ENCODE assay signal across 8 cellular contexts in genomic region chr16:2104453-2104852, GRCh38. TPM values are rescaled to one million over a fixed set of nuclear protein-coding genes. Genes with fewer than 3 reads are reported as not detected.
DNase-seq lines count a peak whose midpoint lies in the region; ATAC-seq, FAIRE-seq and TF ChIP-seq lines count a peak whose summit lies in the region.
"Not testable (repeated sequence)": the region's sequence is repeated elsewhere in the genome, so short reads cannot be mapped to it uniquely, and the experiment has no call there.
"Had no signal": no experiment of that assay in that cellular context is flagged by ENCODE, and none has a peak within 500 bp of the region (broad histone marks: within the 10 kb centered on the region; RNA-seq: fewer than 3 reads in every experiment).

No MANE protein-coding gene starts in this region.

- FAIRE-seq in HepG2 (lab: Jason Lieb, UNC): not testable (repeated sequence)

- intact Hi-C loops in left ventricle myocardium superior (cut with micrococcal nuclease); HepG2 (cut with micrococcal nuclease; ENCODE audit: unreplicated experiment); aorta (cut with DNase I): not testable (repeated sequence)

- H3K9me3 Mint-ChIP-seq in central memory CD8-positive, alpha-beta T cell: not testable (repeated sequence)

- H3K4me3 Mint-ChIP-seq in central memory CD8-positive, alpha-beta T cell: not testable (repeated sequence)

- peak overlapping the region; percentile 44 for H3K27ac Mint-ChIP-seq in central memory CD8-positive, alpha-beta T cell (ENCODE audit: low read depth)

- not testable (repeated sequence) for H4K20me1 ChIP-seq in HepG2 (ENCODE audit: insufficient read depth, low read length)

- H3K27ac ChIP-seq in HepG2 (ENCODE audit: extremely low read length, insufficient read depth, low read length); aorta (ENCODE audit: low read depth in 1 of 2, low read length in 2 of 2): not testable (repeated sequence)

- not testable (repeated sequence) for TF ChIP-seq POLR2A in HepG2 (IDR thresholded peaks at IDR 0.05; ENCODE audit: insufficient read depth in 1 of 2, low read depth in 2 of 2, low read length in 2 of 2)

- DNase-seq in DMS79 (lab: John Stamatoyannopoulos, UW) (peak; percentile 19), NCI-H345 (lab: John Stamatoyannopoulos, UW) (peak; percentile 57)
- DNase-seq in central memory CD8-positive, alpha-beta T cell (ENCODE audit: low spot score in 2 of 2); left ventricle myocardium superior; HepG2 (ENCODE audit: low spot score); stimulated activated naive CD8-positive, alpha-beta T cell treated with anti-CD3 and anti-CD28 coated beads, Interleukin-15, Interleukin-2, amounts not matched to agents 100 U/mL and 50 U/mL, for 24 hours; aorta: not testable (repeated sequence)

- 97% methylated on average over 8 of the region's 21 CpGs for WGBS in HepG2 (ENCODE audit: low lambda C conversion rate)
- WGBS in aorta, 2 donors: 84 to 90% methylated on average over 11 to 19 of the region's 21 CpGs

- not testable (repeated sequence) for H2AFZ ChIP-seq in HepG2 (ENCODE audit: low read length)

- H3K36me3 Mint-ChIP-seq in central memory CD8-positive, alpha-beta T cell (ENCODE audit: insufficient read depth): not testable (repeated sequence)

- BruUV-seq in HepG2 (replicated peaks; lab: Mats Ljungman, UMichigan): not testable (repeated sequence)

- CTCF ChIA-PET in HepG2 (lab: Yijun Ruan, JAX; ENCODE audit: low intra/inter-chr PET ratio, low total read pairs): not testable (repeated sequence)

- H3K9ac ChIP-seq in HepG2 (ENCODE audit: insufficient read depth, low read depth, low read length): not testable (repeated sequence)

- in situ Hi-C loops in HepG2 (cut with HindIII; ENCODE audit: extremely low pct_ligation_motif_present, low pct_unique_long_range_greater_than_20kb): not testable (repeated sequence)

- not testable (repeated sequence) for H3K4me3 ChIP-seq in HepG2 (replicated peaks in 1 of 3; ENCODE audit: insufficient read depth in 1 of 3, low read depth in 2 of 3, low read length in 3 of 3); aorta (ENCODE audit: low read length in 2 of 2)

- H3K9me3 ChIP-seq in HepG2 (ENCODE audit: low read length); aorta (ENCODE audit: control insufficient read depth, low read length): not testable (repeated sequence)

- ATAC-seq in central memory CD8-positive, alpha-beta T cell (replicated peaks; ENCODE audit: extremely low read depth, poor library complexity, severe bottlenecking): peak; percentile 19
- ATAC-seq in left ventricle myocardium superior: peak; percentile 30
- peak; percentile 74 for ATAC-seq in HepG2
- peak; percentile 23 for ATAC-seq in stimulated activated naive CD8-positive, alpha-beta T cell treated with anti-CD3 and anti-CD28 coated beads, Interleukin-15, Interleukin-2, amounts not matched to agents 100 U/mL and 50 U/mL, for 24 hours
- peak; percentile 64 for ATAC-seq in aorta (ENCODE audit: low FRiP score)

- H3K79me2 ChIP-seq in HepG2 (ENCODE audit: insufficient read depth, low read length): not testable (repeated sequence)

- not testable (repeated sequence) for H3K4me2 ChIP-seq in HepG2 (ENCODE audit: low read depth, low read length)

- TF ChIP-seq RAD21 in HepG2 (CRISPR knock-in tag; IDR thresholded peaks at IDR 0.05): not testable (repeated sequence)

- not testable (repeated sequence) for H3K36me3 ChIP-seq in HepG2 (replicated peaks in 1 of 2; ENCODE audit: control insufficient read depth in 1 of 2, insufficient read depth in 2 of 2, low read length in 2 of 2); aorta (ENCODE audit: control insufficient read depth in 1 of 2, insufficient read depth in 2 of 2, low read length in 1 of 2)

- H3K4me1 ChIP-seq in HepG2 (ENCODE audit: insufficient read depth, low read length); aorta (ENCODE audit: control insufficient read depth in 1 of 2, insufficient read depth in 2 of 2, low read length in 2 of 2): not testable (repeated sequence)

- not testable (repeated sequence) for H3K27me3 ChIP-seq in HepG2 (ENCODE audit: control insufficient read depth in 1 of 2, insufficient read depth in 2 of 2, low read length in 2 of 2); aorta (ENCODE audit: control insufficient read depth in 1 of 2, insufficient read depth in 2 of 2, low read length in 1 of 2)

- TF ChIP-seq EP300 in HepG2 (IDR thresholded peaks at IDR 0.05; ENCODE audit: low read depth in 2 of 2, low read length in 2 of 2); HepG2 (CRISPR knock-in tag; IDR thresholded peaks at IDR 0.05; ENCODE audit: borderline replicate concordance): not testable (repeated sequence)

- TF ChIP-seq CTCF in HepG2 (CRISPR knock-in tag; IDR thresholded peaks at IDR 0.05): not testable (repeated sequence)

- POLR2A ChIA-PET in HepG2 (lab: Yijun Ruan, JAX): not testable (repeated sequence)

- not testable (repeated sequence) for H3K4me1 Mint-ChIP-seq in central memory CD8-positive, alpha-beta T cell

- not testable (repeated sequence) for H3K27me3 Mint-ChIP-seq in central memory CD8-positive, alpha-beta T cell

RNA-seq across cellular contexts. Expression of gene PKD1, which starts 31.2 kb away (rescaled TPM):
- total RNA-seq in left ventricle myocardium superior (92.9 TPM), HepG2 (2016; rRNA removed; fragmentation: Illumina TruSeq; extraction: Trizol) (9.1 and 22.1 TPM in 2 replicates), aorta (100 to 1,000 TPM; 325 to 337 TPM)
- total RNA-seq in HepG2 (2016; cell fraction: cytosol; rRNA removed; fragmentation: Illumina TruSeq; extraction: Trizol; ENCODE audit: low read depth): 14.9 and 15.2 TPM in 2 replicates
- total RNA-seq in HepG2 (2016; cell fraction: insoluble cytoplasmic fraction; rRNA removed; fragmentation: Illumina TruSeq; extraction: Trizol): 6.6 and 20.8 TPM in 2 replicates
- total RNA-seq in HepG2 (2016; cell fraction: membrane; rRNA removed; fragmentation: Illumina TruSeq; extraction: Trizol): 10.1 and 11.4 TPM in 2 replicates
- total RNA-seq in HepG2 (2016; cell fraction: nucleus; rRNA removed; fragmentation: Illumina TruSeq; extraction: Trizol): 26.8 and 33.4 TPM in 2 replicates
- polyA plus RNA-seq in HepG2 (2011; rRNA removed) (23.0 and 40.7 TPM in 2 replicates), aorta (100 to 1,000 TPM in 1 of 2 donors, 10 to 100 TPM in 1; 42.8 to 270 TPM)
- polyA plus RNA-seq in HepG2 (2011; cell fraction: cytosol; rRNA removed): 18.3 and 19.9 TPM in 2 replicates
- polyA plus RNA-seq in HepG2 (2011; cell fraction: nucleus; rRNA removed): 410 and 565 TPM in 2 replicates
- 20.8 and 52.6 TPM in 2 replicates for polyA plus RNA-seq in HepG2 (2012)
- polyA plus RNA-seq in HepG2 (2016; cell fraction: cytosol; fragmentation: Illumina TruSeq; extraction: Trizol; ENCODE audit: low read depth): 0.90 and 0.96 TPM in 2 replicates
- 6.2 and 8.3 TPM in 2 replicates for polyA plus RNA-seq in HepG2 (2016; cell fraction: insoluble cytoplasmic fraction; fragmentation: Illumina TruSeq; extraction: Trizol; ENCODE audit: low read depth)
- 1.6 TPM in 2 replicates for polyA plus RNA-seq in HepG2 (2016; cell fraction: membrane; fragmentation: Illumina TruSeq; extraction: Trizol; ENCODE audit: low read depth)
- 86.8 and 102 TPM in 2 replicates for polyA plus RNA-seq in HepG2 (2016; cell fraction: nucleus; fragmentation: Illumina TruSeq; extraction: Trizol; ENCODE audit: insufficient read depth, low read depth)
- 24.5 and 75.7 TPM in 2 replicates for polyA minus RNA-seq in HepG2 (2011; rRNA and poly(A)+ RNA removed; ENCODE audit: low replicate concordance)
- 24.3 and 34.5 TPM in 2 replicates for polyA minus RNA-seq in HepG2 (2011; cell fraction: cytosol; rRNA and poly(A)+ RNA removed)
- polyA minus RNA-seq in HepG2 (2011; cell fraction: nucleus; rRNA and poly(A)+ RNA removed): 72.0 and 84.2 TPM in 2 replicates

RNA-seq across cellular contexts. Expression of gene RAB26, which starts 44.0 kb away (rescaled TPM):
- total RNA-seq in left ventricle myocardium superior (1.7 TPM), HepG2 (2016; rRNA removed; fragmentation: Illumina TruSeq; extraction: Trizol) (0.45 and 0.86 TPM in 2 replicates), aorta (under 1 TPM in 1 of 2 donors, not detected in 1; 0.51 TPM)
- total RNA-seq in HepG2 (2016; cell fraction: cytosol; rRNA removed; fragmentation: Illumina TruSeq; extraction: Trizol; ENCODE audit: low read depth): 1.2 and 1.4 TPM in 2 replicates
- total RNA-seq in HepG2 (2016; cell fraction: insoluble cytoplasmic fraction; rRNA removed; fragmentation: Illumina TruSeq; extraction: Trizol): 0.62 and 1.3 TPM in 2 replicates
- total RNA-seq in HepG2 (2016; cell fraction: membrane; rRNA removed; fragmentation: Illumina TruSeq; extraction: Trizol): 0.96 and 1.9 TPM in 2 replicates
- total RNA-seq in HepG2 (2016; cell fraction: nucleus; rRNA removed; fragmentation: Illumina TruSeq; extraction: Trizol): 1.0 and 1.6 TPM in 2 replicates
- polyA plus RNA-seq in HepG2 (2011; rRNA removed) (3.6 and 3.7 TPM in 2 replicates), aorta (1 to 10 TPM; 2.5 to 4.8 TPM)
- polyA plus RNA-seq in HepG2 (2011; cell fraction: cytosol; rRNA removed): 2.2 and 3.4 TPM in 2 replicates
- polyA plus RNA-seq in HepG2 (2011; cell fraction: nucleus; rRNA removed): 20.4 and 21.0 TPM in 2 replicates
- polyA plus RNA-seq in HepG2 (2012): 2.3 and 3.3 TPM in 2 replicates
- 2.1 and 2.3 TPM in 2 replicates for polyA plus RNA-seq in HepG2 (2016; cell fraction: cytosol; fragmentation: Illumina TruSeq; extraction: Trizol; ENCODE audit: low read depth)
- 0.92 and 1.1 TPM in 2 replicates for polyA plus RNA-seq in HepG2 (2016; cell fraction: insoluble cytoplasmic fraction; fragmentation: Illumina TruSeq; extraction: Trizol; ENCODE audit: low read depth)
- polyA plus RNA-seq in HepG2 (2016; cell fraction: membrane; fragmentation: Illumina TruSeq; extraction: Trizol; ENCODE audit: low read depth): 1.9 and 2.3 TPM in 2 replicates
- 3.2 and 3.9 TPM in 2 replicates for polyA plus RNA-seq in HepG2 (2016; cell fraction: nucleus; fragmentation: Illumina TruSeq; extraction: Trizol; ENCODE audit: insufficient read depth, low read depth)
- polyA minus RNA-seq in HepG2 (2011; rRNA and poly(A)+ RNA removed; ENCODE audit: low replicate concordance): 6.5 and 7.6 TPM in 2 replicates
- polyA minus RNA-seq in HepG2 (2011; cell fraction: cytosol; rRNA and poly(A)+ RNA removed): 0.79 TPM in 1 of 2 replicates, not detected in the other
- 0.90 and 1.2 TPM in 2 replicates for polyA minus RNA-seq in HepG2 (2011; cell fraction: nucleus; rRNA and poly(A)+ RNA removed)
- total RNA-seq: GM23248 had no signal

RNA-seq across cellular contexts. Expression of gene TRAF7, which starts 51.1 kb away (rescaled TPM):
- total RNA-seq in left ventricle myocardium superior (21.4 TPM), HepG2 (2016; rRNA removed; fragmentation: Illumina TruSeq; extraction: Trizol) (40.3 and 47.9 TPM in 2 replicates), aorta (10 to 100 TPM; 47.7 to 54.4 TPM)
- total RNA-seq in HepG2 (2016; cell fraction: cytosol; rRNA removed; fragmentation: Illumina TruSeq; extraction: Trizol; ENCODE audit: low read depth): 34.6 and 39.0 TPM in 2 replicates
- 37.7 and 45.9 TPM in 2 replicates for total RNA-seq in HepG2 (2016; cell fraction: insoluble cytoplasmic fraction; rRNA removed; fragmentation: Illumina TruSeq; extraction: Trizol)
- 86.6 and 88.7 TPM in 2 replicates for total RNA-seq in HepG2 (2016; cell fraction: membrane; rRNA removed; fragmentation: Illumina TruSeq; extraction: Trizol)
- total RNA-seq in HepG2 (2016; cell fraction: nucleus; rRNA removed; fragmentation: Illumina TruSeq; extraction: Trizol): 27.8 and 32.2 TPM in 2 replicates
- polyA plus RNA-seq in HepG2 (2011; rRNA removed) (65.6 and 67.9 TPM in 2 replicates), aorta (10 to 100 TPM; 24.4 to 38.0 TPM)
- 42.1 and 56.2 TPM in 2 replicates for polyA plus RNA-seq in HepG2 (2011; cell fraction: cytosol; rRNA removed)
- polyA plus RNA-seq in HepG2 (2011; cell fraction: nucleus; rRNA removed): 119 and 145 TPM in 2 replicates
- polyA plus RNA-seq in HepG2 (2012): 36.5 and 51.9 TPM in 2 replicates
- 64.8 and 68.7 TPM in 2 replicates for polyA plus RNA-seq in HepG2 (2016; cell fraction: cytosol; fragmentation: Illumina TruSeq; extraction: Trizol; ENCODE audit: low read depth)
- 43.6 and 56.9 TPM in 2 replicates for polyA plus RNA-seq in HepG2 (2016; cell fraction: insoluble cytoplasmic fraction; fragmentation: Illumina TruSeq; extraction: Trizol; ENCODE audit: low read depth)
- 91.9 and 99.7 TPM in 2 replicates for polyA plus RNA-seq in HepG2 (2016; cell fraction: membrane; fragmentation: Illumina TruSeq; extraction: Trizol; ENCODE audit: low read depth)
- 74.4 and 76.4 TPM in 2 replicates for polyA plus RNA-seq in HepG2 (2016; cell fraction: nucleus; fragmentation: Illumina TruSeq; extraction: Trizol; ENCODE audit: insufficient read depth, low read depth)
- polyA minus RNA-seq in HepG2 (2011; rRNA and poly(A)+ RNA removed; ENCODE audit: low replicate concordance): 81.3 and 108 TPM in 2 replicates
- polyA minus RNA-seq in HepG2 (2011; cell fraction: cytosol; rRNA and poly(A)+ RNA removed): 41.1 and 51.4 TPM in 2 replicates
- polyA minus RNA-seq in HepG2 (2011; cell fraction: nucleus; rRNA and poly(A)+ RNA removed): 18.5 and 21.0 TPM in 2 replicates

RNA-seq across cellular contexts. Expression of gene TSC2, which starts 56.7 kb away (rescaled TPM):
- 83.0 TPM for total RNA-seq in left ventricle myocardium superior
- total RNA-seq in HepG2 (2016; rRNA removed; fragmentation: Illumina TruSeq; extraction: Trizol): 10.3 and 19.6 TPM in 2 replicates
- total RNA-seq in HepG2 (2016; cell fraction: cytosol; rRNA removed; fragmentation: Illumina TruSeq; extraction: Trizol; ENCODE audit: low read depth): 13.6 and 17.2 TPM in 2 replicates
- 7.7 and 19.6 TPM in 2 replicates for total RNA-seq in HepG2 (2016; cell fraction: insoluble cytoplasmic fraction; rRNA removed; fragmentation: Illumina TruSeq; extraction: Trizol)
- total RNA-seq in HepG2 (2016; cell fraction: membrane; rRNA removed; fragmentation: Illumina TruSeq; extraction: Trizol): 13.2 and 13.3 TPM in 2 replicates
- total RNA-seq in HepG2 (2016; cell fraction: nucleus; rRNA removed; fragmentation: Illumina TruSeq; extraction: Trizol): 21.2 and 34.7 TPM in 2 replicates
- polyA plus RNA-seq in HepG2 (2011; rRNA removed): 40.4 and 44.6 TPM in 2 replicates
- 13.0 and 19.7 TPM in 2 replicates for polyA plus RNA-seq in HepG2 (2011; cell fraction: cytosol; rRNA removed)
- 352 and 473 TPM in 2 replicates for polyA plus RNA-seq in HepG2 (2011; cell fraction: nucleus; rRNA removed)
- 50.1 and 57.0 TPM in 2 replicates for polyA plus RNA-seq in HepG2 (2012)
- 2.9 and 4.1 TPM in 2 replicates for polyA plus RNA-seq in HepG2 (2016; cell fraction: cytosol; fragmentation: Illumina TruSeq; extraction: Trizol; ENCODE audit: low read depth)
- 13.2 and 17.7 TPM in 2 replicates for polyA plus RNA-seq in HepG2 (2016; cell fraction: insoluble cytoplasmic fraction; fragmentation: Illumina TruSeq; extraction: Trizol; ENCODE audit: low read depth)
- 5.4 and 5.7 TPM in 2 replicates for polyA plus RNA-seq in HepG2 (2016; cell fraction: membrane; fragmentation: Illumina TruSeq; extraction: Trizol; ENCODE audit: low read depth)
- 82.5 and 84.9 TPM in 2 replicates for polyA plus RNA-seq in HepG2 (2016; cell fraction: nucleus; fragmentation: Illumina TruSeq; extraction: Trizol; ENCODE audit: insufficient read depth, low read depth)
- 69.9 and 84.9 TPM in 2 replicates for polyA minus RNA-seq in HepG2 (2011; rRNA and poly(A)+ RNA removed; ENCODE audit: low replicate concordance)
- 25.5 and 36.2 TPM in 2 replicates for polyA minus RNA-seq in HepG2 (2011; cell fraction: cytosol; rRNA and poly(A)+ RNA removed)
- 59.4 and 61.0 TPM in 2 replicates for polyA minus RNA-seq in HepG2 (2011; cell fraction: nucleus; rRNA and poly(A)+ RNA removed)
- total RNA-seq in aorta: 100 to 1,000 TPM in 1 of 2 donors, 10 to 100 TPM in 1; 92.4 to 146 TPM
- 100 to 1,000 TPM in 1 of 2 donors, 10 to 100 TPM in 1; 16.2 to 166 TPM for polyA plus RNA-seq in aorta

RNA-seq across cellular contexts. Expression of gene NTHL1, which starts 56.8 kb away (rescaled TPM):
- total RNA-seq in left ventricle myocardium superior (22.7 TPM), HepG2 (2016; rRNA removed; fragmentation: Illumina TruSeq; extraction: Trizol) (64.8 and 64.9 TPM in 2 replicates), aorta (10 to 100 TPM in 1 of 2 donors, 1 to 10 TPM in 1; 7.4 to 12.9 TPM)
- total RNA-seq in HepG2 (2016; cell fraction: cytosol; rRNA removed; fragmentation: Illumina TruSeq; extraction: Trizol; ENCODE audit: low read depth): 24.9 and 26.2 TPM in 2 replicates
- 69.4 and 70.6 TPM in 2 replicates for total RNA-seq in HepG2 (2016; cell fraction: insoluble cytoplasmic fraction; rRNA removed; fragmentation: Illumina TruSeq; extraction: Trizol)
- 25.2 and 29.9 TPM in 2 replicates for total RNA-seq in HepG2 (2016; cell fraction: membrane; rRNA removed; fragmentation: Illumina TruSeq; extraction: Trizol)
- 22.8 and 26.0 TPM in 2 replicates for total RNA-seq in HepG2 (2016; cell fraction: nucleus; rRNA removed; fragmentation: Illumina TruSeq; extraction: Trizol)
- polyA plus RNA-seq in HepG2 (2011; rRNA removed) (47.5 and 55.6 TPM in 2 replicates), aorta (10 to 100 TPM; 24.4 to 33.8 TPM)
- polyA plus RNA-seq in HepG2 (2011; cell fraction: cytosol; rRNA removed): 63.4 and 112 TPM in 2 replicates
- polyA plus RNA-seq in HepG2 (2011; cell fraction: nucleus; rRNA removed): 61.1 and 66.7 TPM in 2 replicates
- polyA plus RNA-seq in HepG2 (2012): 19.7 and 24.2 TPM in 2 replicates
- 12.4 and 13.2 TPM in 2 replicates for polyA plus RNA-seq in HepG2 (2016; cell fraction: cytosol; fragmentation: Illumina TruSeq; extraction: Trizol; ENCODE audit: low read depth)
- 43.0 and 46.2 TPM in 2 replicates for polyA plus RNA-seq in HepG2 (2016; cell fraction: insoluble cytoplasmic fraction; fragmentation: Illumina TruSeq; extraction: Trizol; ENCODE audit: low read depth)
- 15.6 and 17.1 TPM in 2 replicates for polyA plus RNA-seq in HepG2 (2016; cell fraction: membrane; fragmentation: Illumina TruSeq; extraction: Trizol; ENCODE audit: low read depth)
- 42.8 and 44.9 TPM in 2 replicates for polyA plus RNA-seq in HepG2 (2016; cell fraction: nucleus; fragmentation: Illumina TruSeq; extraction: Trizol; ENCODE audit: insufficient read depth, low read depth)
- polyA minus RNA-seq in HepG2 (2011; rRNA and poly(A)+ RNA removed; ENCODE audit: low replicate concordance): 25.8 and 50.8 TPM in 2 replicates
- polyA minus RNA-seq in HepG2 (2011; cell fraction: cytosol; rRNA and poly(A)+ RNA removed): 24.2 and 32.7 TPM in 2 replicates
- polyA minus RNA-seq in HepG2 (2011; cell fraction: nucleus; rRNA and poly(A)+ RNA removed): 9.3 and 11.6 TPM in 2 replicates

Comparison
In these comparisons a context has a peak if more than half of its experiments do, and no peak if none do; other contexts are left out.
1. ATAC-seq: peak in every context shown above with its lines; median percentile 74 in HepG2; 64 in aorta; 30 in left ventricle myocardium superior; 23 in stimulated activated naive CD8-positive, alpha-beta T cell treated with anti-CD3 and anti-CD28 coated beads, Interleukin-15, Interleukin-2, amounts not matched to agents 100 U/mL and 50 U/mL, for 24 hours; 19 in central memory CD8-positive, alpha-beta T cell.